ENCODE assay signal across 11 cellular contexts in the genomic region with DNA sequence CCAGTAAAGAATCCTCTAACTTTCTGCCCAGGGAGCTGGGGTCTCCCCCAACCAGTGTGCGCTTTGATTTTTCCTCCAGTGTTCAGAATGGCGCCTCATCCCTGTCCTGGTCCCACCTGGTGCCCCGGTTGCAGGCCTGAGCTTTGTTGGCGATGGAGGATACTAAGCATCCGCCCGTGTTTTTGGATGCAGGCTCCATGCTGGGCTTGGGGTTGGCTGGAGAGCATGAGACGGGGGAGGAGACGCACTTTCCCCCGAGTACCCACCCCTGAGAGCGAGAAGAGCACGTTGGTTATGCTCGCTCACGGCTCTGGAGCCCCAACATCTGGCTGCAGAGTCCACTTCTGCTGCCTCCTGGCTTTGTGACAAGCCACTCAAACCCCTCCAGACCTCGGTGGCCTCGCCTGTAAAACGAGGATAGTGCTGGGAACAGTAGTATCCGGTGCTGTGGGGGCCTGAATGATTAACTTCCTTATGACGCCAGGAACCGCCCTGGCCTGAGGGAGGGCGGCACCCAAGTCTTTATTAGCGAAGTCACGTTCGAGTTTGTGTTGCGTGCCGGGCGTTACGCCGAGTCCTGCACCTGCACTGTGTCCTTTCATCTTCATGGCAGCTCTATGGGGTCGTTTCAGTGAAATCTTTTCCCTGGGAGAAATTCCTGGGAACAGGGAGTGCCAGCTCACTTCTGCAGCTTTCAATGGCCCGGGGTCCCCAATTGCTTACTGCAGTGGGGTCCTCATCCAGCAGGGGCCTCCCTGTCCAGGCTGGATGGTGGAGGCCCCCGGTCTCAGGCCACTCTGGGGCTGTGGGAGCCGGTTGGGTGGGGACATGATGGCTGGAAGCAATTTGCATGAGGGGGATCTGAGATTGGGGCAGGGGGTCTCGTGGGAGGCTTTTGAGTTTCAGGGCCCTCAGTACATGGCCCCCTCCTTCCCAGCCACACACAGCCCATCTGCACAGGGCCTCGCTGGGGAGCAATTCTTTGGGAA. TPM values are rescaled to one million over a fixed set of nuclear protein-coding genes. Genes with fewer than 3 reads are reported as not detected.
DNase-seq lines count a peak whose midpoint lies in the region; ATAC-seq and TF ChIP-seq lines count a peak whose summit lies in the region.
"Had no signal": no experiment of that assay in that cellular context is flagged by ENCODE, and none has a peak within 500 bp of the region (broad histone marks: within the 10 kb centered on the region; RNA-seq: fewer than 3 reads in every experiment).

No MANE protein-coding gene starts in this region.

- H3K4me3 Mint-ChIP-seq in naive thymus-derived CD4-positive, alpha-beta T cell, result no peak overlapping the region
- no peak overlapping the region for H3K4me3 Mint-ChIP-seq in activated naive CD4-positive, alpha-beta T cell treated with anti-CD3 and anti-CD28 coated beads, Interleukin-2, amount 10 ng/mL, durations not matched to agents 7 days and 5 days
- H3K4me3 Mint-ChIP-seq: central memory CD8-positive, alpha-beta T cell had no signal

- H3K79me2 ChIP-seq in mesendoderm (ENCODE audit: control insufficient read depth, insufficient read depth, low read length), result no peaks in the 10 kb centered on the region

- DNase-seq in BJ (ENCODE audit: low read depth) (peak; percentile 50), NOMO-1 (lab: John Stamatoyannopoulos, UW; ENCODE audit: unreplicated experiment in 2 of 2) (peak; percentile 66 to 80), esophagus muscularis mucosa (ENCODE audit: extremely low spot score) (no peak), NCI-H2227 (lab: John Stamatoyannopoulos, UW; ENCODE audit: unreplicated experiment) (no peak), mesendoderm (no peak)
- DNase-seq in naive thymus-derived CD4-positive, alpha-beta T cell, result no peak
- no peak for DNase-seq in activated naive CD4-positive, alpha-beta T cell treated with anti-CD3 and anti-CD28 coated beads, Interleukin-2, amount 10 ng/mL, durations not matched to agents 7 days and 5 days
- DNase-seq in activated CD8-positive, alpha-beta memory T cell treated with anti-CD3 and anti-CD28 coated beads for 24 hours, result no peak
- DNase-seq: activated CD4-positive, CD25-positive, alpha-beta regulatory T cell treated with anti-CD3 and anti-CD28 coated beads, Interleukin-2, amount 50 U/mL, for 72 hours had no signal

- H3K4me1 Mint-ChIP-seq in naive thymus-derived CD4-positive, alpha-beta T cell, result peaks cover 0 to 6% (median 0%) of the 10 kb centered on the region in 7 donors
- H3K4me1 Mint-ChIP-seq in activated naive CD4-positive, alpha-beta T cell treated with anti-CD3 and anti-CD28 coated beads, Interleukin-2, amount 10 ng/mL, durations not matched to agents 7 days and 5 days, result peaks cover 4% of the 10 kb centered on the region
- H3K4me1 Mint-ChIP-seq: central memory CD8-positive, alpha-beta T cell had no signal

- H3K23ac ChIP-seq in mesendoderm (ENCODE audit: low read length), result no peak overlapping the region

- H3K27ac Mint-ChIP-seq in naive thymus-derived CD4-positive, alpha-beta T cell, result no peak overlapping the region
- no peak overlapping the region for H3K27ac Mint-ChIP-seq in activated naive CD4-positive, alpha-beta T cell treated with anti-CD3 and anti-CD28 coated beads, Interleukin-2, amount 10 ng/mL, durations not matched to agents 7 days and 5 days

- H2BK5ac ChIP-seq in mesendoderm (ENCODE audit: low read length), result no peak overlapping the region

- no peaks in the 10 kb centered on the region for H3K9me3 ChIP-seq in esophagus muscularis mucosa
- H3K9me3 ChIP-seq in naive thymus-derived CD4-positive, alpha-beta T cell (ENCODE audit: control insufficient read depth in 2 of 3, low read length in 3 of 3), result no peaks in the 10 kb centered on the region

- H2BK120ac ChIP-seq in mesendoderm (ENCODE audit: low read depth, low read length), result no peak overlapping the region

- no peaks in the 10 kb centered on the region for H3K36me3 Mint-ChIP-seq in naive thymus-derived CD4-positive, alpha-beta T cell
- no peaks in the 10 kb centered on the region for H3K36me3 Mint-ChIP-seq in activated naive CD4-positive, alpha-beta T cell treated with anti-CD3 and anti-CD28 coated beads, Interleukin-2, amount 10 ng/mL, durations not matched to agents 7 days and 5 days

- H2BK15ac ChIP-seq in mesendoderm (replicated peaks; ENCODE audit: low read depth), result no peak overlapping the region

- H3K4me1 ChIP-seq in esophagus muscularis mucosa (peaks cover 2 to 30% (median 26%) of the 10 kb centered on the region in 4 donors), mesendoderm (ENCODE audit: control insufficient read depth, low read depth, low read length) (no peaks in the 10 kb centered on the region)
- H3K4me1 ChIP-seq in naive thymus-derived CD4-positive, alpha-beta T cell (ENCODE audit: control insufficient read depth in 2 of 2, insufficient read depth in 2 of 2, low read length in 2 of 2), result no peaks in the 10 kb centered on the region

- POLR2A ChIA-PET in BJ (lab: Charles Lee), result no interaction called here
- POLR2A ChIA-PET in naive thymus-derived CD4-positive, alpha-beta T cell (lab: Charles Lee), result interaction anchor here (0.6 kb wide), 1 partner anchor 356 kb away, joined by 3 read pairs; no protein-coding TSS in a partner anchor

- no peak overlapping the region for H3K18ac ChIP-seq in mesendoderm (ENCODE audit: low read length)

- intact Hi-C loops in esophagus muscularis mucosa (cut with DNase I), result no loop called here
- intact Hi-C loops in naive thymus-derived CD4-positive, alpha-beta T cell (cut with micrococcal nuclease), result no loop called here

- H3K9ac ChIP-seq in mesendoderm (ENCODE audit: low read length), result no peak overlapping the region

- H3K9me3 Mint-ChIP-seq in naive thymus-derived CD4-positive, alpha-beta T cell, result peaks cover 0 to 5% (median 0%) of the 10 kb centered on the region in 11 donors
- no peaks in the 10 kb centered on the region for H3K9me3 Mint-ChIP-seq in activated naive CD4-positive, alpha-beta T cell treated with anti-CD3 and anti-CD28 coated beads, Interleukin-2, amount 10 ng/mL, durations not matched to agents 7 days and 5 days
- H3K9me3 Mint-ChIP-seq: central memory CD8-positive, alpha-beta T cell had no signal

- H3K4ac ChIP-seq in mesendoderm (ENCODE audit: low read depth, low read length), result no peak overlapping the region

- H3K36me3 ChIP-seq in BJ (ENCODE audit: control insufficient read depth, insufficient read depth, low read length) (no peaks in the 10 kb centered on the region), esophagus muscularis mucosa (no peaks in the 10 kb centered on the region), mesendoderm (ENCODE audit: control insufficient read depth, insufficient read depth, low read length) (no peaks in the 10 kb centered on the region)
- no peaks in the 10 kb centered on the region for H3K36me3 ChIP-seq in naive thymus-derived CD4-positive, alpha-beta T cell (ENCODE audit: control insufficient read depth in 2 of 3, insufficient read depth in 3 of 3, low read length in 3 of 3)

- H3K4me3 ChIP-seq in BJ (ENCODE audit: low read depth, low read length), result no peak overlapping the region
- peak overlapping the region in 3 of 4 donors; percentile 4 to 7 (median 5) for H3K4me3 ChIP-seq in esophagus muscularis mucosa
- H3K4me3 ChIP-seq in naive thymus-derived CD4-positive, alpha-beta T cell (ENCODE audit: low read length), result no peak overlapping the region
- H3K4me3 ChIP-seq in mesendoderm (ENCODE audit: low read length), result no peak overlapping the region

- TF ChIP-seq POLR2A in esophagus muscularis mucosa (IDR thresholded peaks at IDR 0.05; ENCODE audit: low read depth), result no peak

- TF ChIP-seq CTCF in BJ (IDR thresholded peaks at IDR 0.05; ENCODE audit: insufficient read depth, low read depth, low read length) (no peak), esophagus muscularis mucosa (IDR thresholded peaks at IDR 0.05) (no peak)

- no peaks in the 10 kb centered on the region for H3K27me3 ChIP-seq in BJ (ENCODE audit: control insufficient read depth, insufficient read depth, low read length)
- no peaks in the 10 kb centered on the region for H3K27me3 ChIP-seq in esophagus muscularis mucosa
- H3K27me3 ChIP-seq in naive thymus-derived CD4-positive, alpha-beta T cell (ENCODE audit: control insufficient read depth in 2 of 2, insufficient read depth in 2 of 2, low read length in 2 of 2), result no peaks in the 10 kb centered on the region
- no peaks in the 10 kb centered on the region for H3K27me3 ChIP-seq in mesendoderm (ENCODE audit: insufficient read depth, low read length, poor library complexity)

- peak; percentile 82 for ATAC-seq in naive thymus-derived CD4-positive, alpha-beta T cell

- no peak for TF ChIP-seq EP300 in esophagus muscularis mucosa (IDR thresholded peaks at IDR 0.05)

- no peak overlapping the region for H4K5ac ChIP-seq in mesendoderm (ENCODE audit: low read length)

- H3K56ac ChIP-seq in mesendoderm (ENCODE audit: low read length), result no peak overlapping the region

- no peak overlapping the region for H2AK5ac ChIP-seq in mesendoderm (ENCODE audit: low read length)

- 31% methylated on average over 26 of the region's 34 CpGs for WGBS in esophagus muscularis mucosa
- no CpG with 5 or more reads among the region's 34 CpGs for WGBS in mesendoderm (ENCODE audit: extremely low coverage, insufficient coverage, low lambda C conversion rate)

- H3K27ac ChIP-seq in esophagus muscularis mucosa (replicated peaks in 1 of 4), result peak overlapping the region; percentile 53 to 82 (median 68)
- no peak overlapping the region for H3K27ac ChIP-seq in naive thymus-derived CD4-positive, alpha-beta T cell (ENCODE audit: low read depth, low read length)
- H3K27ac ChIP-seq in mesendoderm (ENCODE audit: low read depth, low read length), result no peak overlapping the region

- CTCF ChIA-PET in BJ (lab: Yijun Ruan, JAX), result interaction anchor here (1.1 to 1.6 kb wide), 3 partner anchors 8 to 13 kb away, joined by 3 to 5 read pairs (median 4); no protein-coding TSS in a partner anchor
- CTCF ChIA-PET in naive thymus-derived CD4-positive, alpha-beta T cell (lab: Charles Lee), result no interaction called here
- CTCF ChIA-PET in activated naive CD4-positive, alpha-beta T cell treated with anti-CD3 and anti-CD28 coated beads, Interleukin-2, amount 10 ng/mL, durations not matched to agents 7 days and 5 days (lab: Charles Lee), result interaction anchor here (1.8 to 2.2 kb wide), 2 partner anchors 8 to 133 kb away, joined by 4 to 5 read pairs; no protein-coding TSS in a partner anchor

- H3K79me1 ChIP-seq in mesendoderm (ENCODE audit: low read length), result no peaks in the 10 kb centered on the region

- H3K4me2 ChIP-seq in mesendoderm (ENCODE audit: low read length), result no peak overlapping the region

- H3K27me3 Mint-ChIP-seq in naive thymus-derived CD4-positive, alpha-beta T cell, result no peaks in the 10 kb centered on the region
- peaks cover 25% of the 10 kb centered on the region for H3K27me3 Mint-ChIP-seq in activated naive CD4-positive, alpha-beta T cell treated with anti-CD3 and anti-CD28 coated beads, Interleukin-2, amount 10 ng/mL, durations not matched to agents 7 days and 5 days

- H4K8ac ChIP-seq in mesendoderm (ENCODE audit: low read depth, low read length), result no peak overlapping the region

RNA-seq across cellular contexts. Expression of a gene that starts 25.5 kb away (rescaled TPM):
- polyA plus RNA-seq in BJ (2011; rRNA removed), result not detected in 2 replicates
- polyA minus RNA-seq in BJ (2011; rRNA and poly(A)+ RNA removed), result not detected in 2 replicates
- 1 to 10 TPM in 1 of 4 donors, under 1 TPM in 2, not detected in 1; 0.32 to 2.5 (median 0.66) TPM for total RNA-seq in esophagus muscularis mucosa
- not detected for total RNA-seq in naive thymus-derived CD4-positive, alpha-beta T cell
- polyA plus RNA-seq in naive thymus-derived CD4-positive, alpha-beta T cell, result under 1 TPM in 1 of 2 donors, not detected in 1; 0.25 TPM
- polyA plus RNA-seq in mesendoderm (2013, experiment 1 of 2), result not detected
- polyA plus RNA-seq in mesendoderm (2013, experiment 2 of 2), result not detected
- total RNA-seq: kidney epithelial cell had no signal

RNA-seq across cellular contexts. Expression of a gene that starts 51.6 kb away (rescaled TPM):
- polyA plus RNA-seq in BJ (2011; rRNA removed), result 8.9 and 13.1 TPM in 2 replicates
- 10.7 and 13.1 TPM in 2 replicates for polyA minus RNA-seq in BJ (2011; rRNA and poly(A)+ RNA removed)
- 10 to 100 TPM; 11.6 to 30.8 (median 28.0) TPM for total RNA-seq in esophagus muscularis mucosa
- total RNA-seq in naive thymus-derived CD4-positive, alpha-beta T cell, result 10 to 100 TPM; 27.5 to 41.4 (median 32.2) TPM
- polyA plus RNA-seq in naive thymus-derived CD4-positive, alpha-beta T cell, result 10 to 100 TPM in 1 of 2 donors, 1 to 10 TPM in 1; 4.4 to 12.6 TPM
- polyA plus RNA-seq in mesendoderm (2013, experiment 1 of 2), result 7.1 TPM
- 7.1 TPM for polyA plus RNA-seq in mesendoderm (2013, experiment 2 of 2)

RNA-seq across cellular contexts. Expression of a gene that starts 51.6 kb away (rescaled TPM):
- polyA plus RNA-seq in BJ (2011; rRNA removed), result 57.2 and 76.0 TPM in 2 replicates
- 10.6 and 22.9 TPM in 2 replicates for polyA minus RNA-seq in BJ (2011; rRNA and poly(A)+ RNA removed)
- 10 to 100 TPM; 47.2 to 66.2 (median 51.2) TPM for total RNA-seq in esophagus muscularis mucosa
- 10 to 100 TPM; 29.6 to 71.1 (median 37.9) TPM for total RNA-seq in naive thymus-derived CD4-positive, alpha-beta T cell
- 100 to 1,000 TPM; 114 to 133 TPM for polyA plus RNA-seq in naive thymus-derived CD4-positive, alpha-beta T cell
- polyA plus RNA-seq in mesendoderm (2013, experiment 1 of 2), result 121 TPM
- 127 TPM for polyA plus RNA-seq in mesendoderm (2013, experiment 2 of 2)

RNA-seq across cellular contexts. Expression of a gene that starts 57.8 kb away (rescaled TPM):
- 13.8 and 24.4 TPM in 2 replicates for polyA plus RNA-seq in BJ (2011; rRNA removed)
- 10.9 and 15.0 TPM in 2 replicates for polyA minus RNA-seq in BJ (2011; rRNA and poly(A)+ RNA removed)
- total RNA-seq in esophagus muscularis mucosa, result 100 to 1,000 TPM in 3 of 4 donors, 10 to 100 TPM in 1; 77.9 to 206 (median 126) TPM
- not detected for total RNA-seq in naive thymus-derived CD4-positive, alpha-beta T cell
- polyA plus RNA-seq in naive thymus-derived CD4-positive, alpha-beta T cell, result not detected
- 9.4 TPM for polyA plus RNA-seq in mesendoderm (2013, experiment 1 of 2)
- 10.2 TPM for polyA plus RNA-seq in mesendoderm (2013, experiment 2 of 2)

Comparison
In these comparisons a context has a peak if more than half of its experiments do, and no peak if none do; other contexts are left out.
1. DNase-seq: peak in BJ (single experiment) and NOMO-1 (2 of 2); none in esophagus muscularis mucosa (single experiment), naive thymus-derived CD4-positive, alpha-beta T cell (0 of 9), activated naive CD4-positive, alpha-beta T cell treated with anti-CD3 and anti-CD28 coated beads, Interleukin-2, amount 10 ng/mL, durations not matched to agents 7 days and 5 days (single experiment), NCI-H2227 (single experiment), activated CD8-positive, alpha-beta memory T cell treated with anti-CD3 and anti-CD28 coated beads for 24 hours (single experiment) and mesendoderm (single experiment).
2. H3K4me3 ChIP-seq: peak in esophagus muscularis mucosa (3 of 4); none in BJ (single experiment), naive thymus-derived CD4-positive, alpha-beta T cell (single experiment) and mesendoderm (single experiment).
3. H3K27ac ChIP-seq: peak in esophagus muscularis mucosa (4 of 4); none in naive thymus-derived CD4-positive, alpha-beta T cell (single experiment) and mesendoderm (single experiment).